Comparison of ENCODE assay signal across 1 cellular context in the genomic region with DNA sequence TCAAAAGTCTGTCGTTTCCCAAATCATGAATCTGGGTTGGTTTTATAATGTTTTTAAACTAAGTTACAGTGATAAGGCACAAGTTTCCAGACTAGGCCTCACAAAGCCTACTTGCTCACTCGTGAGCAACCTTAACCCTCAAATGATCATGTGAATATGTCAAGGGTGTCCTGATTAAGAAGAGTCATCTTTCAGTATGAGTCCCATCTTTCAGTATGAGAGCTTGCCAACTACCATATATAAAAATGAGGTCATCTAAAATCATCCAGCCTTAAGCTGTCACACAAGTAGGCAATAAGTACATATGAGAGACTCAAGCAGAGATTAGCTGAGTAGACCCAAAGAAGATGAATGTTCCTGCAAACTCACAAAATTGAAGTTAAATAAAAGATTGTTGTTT.
TF ChIP-seq lines count a peak whose summit lies in the region.

No MANE protein-coding gene starts in this region.

TF ChIP-seq in GM12878, 131 proteins besides CTCF, POLR2A, EP300 and RAD21 (continued from another document):
- TF ChIP-seq BHLHE40 (IDR thresholded peaks at IDR 0.05; ENCODE audit: borderline replicate concordance in 1 of 2, low read depth in 2 of 2, low read length in 1 of 2) (peak in 1 of 2 experiments; percentile 26; a peak in 1 of 4 replicates), CBX3 (IDR thresholded peaks at IDR 0.05; ENCODE audit: borderline replicate concordance, low read depth) (no peak), ZBED1 (IDR thresholded peaks at IDR 0.05; ENCODE audit: borderline replicate concordance) (peak; percentile 78; the same call in 1 of the 2 replicates), NR2C1 (IDR thresholded peaks at IDR 0.05) (no peak), POLR2AphosphoS2 (IDR thresholded peaks at IDR 0.05; ENCODE audit: low read depth, low read length) (no peak), IKZF1 (conservative IDR thresholded peaks at IDR 0.05) (no peak), ATF7 (IDR thresholded peaks at IDR 0.05; ENCODE audit: low read depth) (peak; percentile 83), JUNB (IDR thresholded peaks at IDR 0.05) (peak; percentile 99), BACH1 (IDR thresholded peaks at IDR 0.05; ENCODE audit: borderline replicate concordance) (no peak), RAD51 (IDR thresholded peaks at IDR 0.05) (no peak), NFIC (IDR thresholded peaks at IDR 0.05; ENCODE audit: low read depth, low read length) (peak; percentile 83; the same call in 1 of the 2 replicates), SREBF1 (IDR thresholded peaks at IDR 0.05; ENCODE audit: low read length) (no peak), HDAC6 (IDR thresholded peaks at IDR 0.05; ENCODE audit: unreplicated experiment) (no peak), STAT1 (conservative IDR thresholded peaks at IDR 0.05) (no peak), CREB1 (IDR thresholded peaks at IDR 0.05; ENCODE audit: low read depth) (peak; percentile 45; the same call in 1 of the 2 replicates), SUPT20H (IDR thresholded peaks at IDR 0.05; ENCODE audit: borderline replicate concordance, control insufficient read depth, low read depth, low read length) (no peak), PML (IDR thresholded peaks at IDR 0.05; ENCODE audit: low read length) (no peak), CREM (IDR thresholded peaks at IDR 0.05; ENCODE audit: low read depth) (peak; percentile 69), FOXM1 (IDR thresholded peaks at IDR 0.05; ENCODE audit: low read depth, low read length) (peak; percentile 81; the same call in 1 of the 2 replicates), POU2F2 (IDR thresholded peaks at IDR 0.05; ENCODE audit: borderline replicate concordance, low read depth, low read length) (no peak), KLF5 (IDR thresholded peaks at IDR 0.05; ENCODE audit: partially characterized antibody) (no peak), CHD2 (IDR thresholded peaks at IDR 0.05; ENCODE audit: borderline replicate concordance, low read depth, low read length) (no peak)
- TF ChIP-seq, protein P1, sequence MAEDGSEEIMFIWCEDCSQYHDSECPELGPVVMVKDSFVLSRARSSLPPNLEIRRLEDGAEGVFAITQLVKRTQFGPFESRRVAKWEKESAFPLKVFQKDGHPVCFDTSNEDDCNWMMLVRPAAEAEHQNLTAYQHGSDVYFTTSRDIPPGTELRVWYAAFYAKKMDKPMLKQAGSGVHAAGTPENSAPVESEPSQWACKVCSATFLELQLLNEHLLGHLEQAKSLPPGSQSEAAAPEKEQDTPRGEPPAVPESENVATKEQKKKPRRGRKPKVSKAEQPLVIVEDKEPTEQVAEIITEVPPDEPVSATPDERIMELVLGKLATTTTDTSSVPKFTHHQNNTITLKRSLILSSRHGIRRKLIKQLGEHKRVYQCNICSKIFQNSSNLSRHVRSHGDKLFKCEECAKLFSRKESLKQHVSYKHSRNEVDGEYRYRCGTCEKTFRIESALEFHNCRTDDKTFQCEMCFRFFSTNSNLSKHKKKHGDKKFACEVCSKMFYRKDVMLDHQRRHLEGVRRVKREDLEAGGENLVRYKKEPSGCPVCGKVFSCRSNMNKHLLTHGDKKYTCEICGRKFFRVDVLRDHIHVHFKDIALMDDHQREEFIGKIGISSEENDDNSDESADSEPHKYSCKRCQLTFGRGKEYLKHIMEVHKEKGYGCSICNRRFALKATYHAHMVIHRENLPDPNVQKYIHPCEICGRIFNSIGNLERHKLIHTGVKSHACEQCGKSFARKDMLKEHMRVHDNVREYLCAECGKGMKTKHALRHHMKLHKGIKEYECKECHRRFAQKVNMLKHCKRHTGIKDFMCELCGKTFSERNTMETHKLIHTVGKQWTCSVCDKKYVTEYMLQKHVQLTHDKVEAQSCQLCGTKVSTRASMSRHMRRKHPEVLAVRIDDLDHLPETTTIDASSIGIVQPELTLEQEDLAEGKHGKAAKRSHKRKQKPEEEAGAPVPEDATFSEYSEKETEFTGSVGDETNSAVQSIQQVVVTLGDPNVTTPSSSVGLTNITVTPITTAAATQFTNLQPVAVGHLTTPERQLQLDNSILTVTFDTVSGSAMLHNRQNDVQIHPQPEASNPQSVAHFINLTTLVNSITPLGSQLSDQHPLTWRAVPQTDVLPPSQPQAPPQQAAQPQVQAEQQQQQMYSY (CRISPR knock-in tag; IDR thresholded peaks at IDR 0.05) = no peak
- TF ChIP-seq, protein P2, sequence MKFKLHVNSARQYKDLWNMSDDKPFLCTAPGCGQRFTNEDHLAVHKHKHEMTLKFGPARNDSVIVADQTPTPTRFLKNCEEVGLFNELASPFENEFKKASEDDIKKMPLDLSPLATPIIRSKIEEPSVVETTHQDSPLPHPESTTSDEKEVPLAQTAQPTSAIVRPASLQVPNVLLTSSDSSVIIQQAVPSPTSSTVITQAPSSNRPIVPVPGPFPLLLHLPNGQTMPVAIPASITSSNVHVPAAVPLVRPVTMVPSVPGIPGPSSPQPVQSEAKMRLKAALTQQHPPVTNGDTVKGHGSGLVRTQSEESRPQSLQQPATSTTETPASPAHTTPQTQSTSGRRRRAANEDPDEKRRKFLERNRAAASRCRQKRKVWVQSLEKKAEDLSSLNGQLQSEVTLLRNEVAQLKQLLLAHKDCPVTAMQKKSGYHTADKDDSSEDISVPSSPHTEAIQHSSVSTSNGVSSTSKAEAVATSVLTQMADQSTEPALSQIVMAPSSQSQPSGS (IDR thresholded peaks at IDR 0.05; ENCODE audit: low read length) = peak; percentile 94
- TF ChIP-seq, protein P3, sequence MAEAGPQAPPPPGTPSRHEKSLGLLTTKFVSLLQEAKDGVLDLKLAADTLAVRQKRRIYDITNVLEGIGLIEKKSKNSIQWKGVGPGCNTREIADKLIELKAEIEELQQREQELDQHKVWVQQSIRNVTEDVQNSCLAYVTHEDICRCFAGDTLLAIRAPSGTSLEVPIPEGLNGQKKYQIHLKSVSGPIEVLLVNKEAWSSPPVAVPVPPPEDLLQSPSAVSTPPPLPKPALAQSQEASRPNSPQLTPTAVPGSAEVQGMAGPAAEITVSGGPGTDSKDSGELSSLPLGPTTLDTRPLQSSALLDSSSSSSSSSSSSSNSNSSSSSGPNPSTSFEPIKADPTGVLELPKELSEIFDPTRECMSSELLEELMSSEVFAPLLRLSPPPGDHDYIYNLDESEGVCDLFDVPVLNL (IDR thresholded peaks at IDR 0.05; ENCODE audit: low read depth, low read length) = no peak
- TF ChIP-seq, protein P4, sequence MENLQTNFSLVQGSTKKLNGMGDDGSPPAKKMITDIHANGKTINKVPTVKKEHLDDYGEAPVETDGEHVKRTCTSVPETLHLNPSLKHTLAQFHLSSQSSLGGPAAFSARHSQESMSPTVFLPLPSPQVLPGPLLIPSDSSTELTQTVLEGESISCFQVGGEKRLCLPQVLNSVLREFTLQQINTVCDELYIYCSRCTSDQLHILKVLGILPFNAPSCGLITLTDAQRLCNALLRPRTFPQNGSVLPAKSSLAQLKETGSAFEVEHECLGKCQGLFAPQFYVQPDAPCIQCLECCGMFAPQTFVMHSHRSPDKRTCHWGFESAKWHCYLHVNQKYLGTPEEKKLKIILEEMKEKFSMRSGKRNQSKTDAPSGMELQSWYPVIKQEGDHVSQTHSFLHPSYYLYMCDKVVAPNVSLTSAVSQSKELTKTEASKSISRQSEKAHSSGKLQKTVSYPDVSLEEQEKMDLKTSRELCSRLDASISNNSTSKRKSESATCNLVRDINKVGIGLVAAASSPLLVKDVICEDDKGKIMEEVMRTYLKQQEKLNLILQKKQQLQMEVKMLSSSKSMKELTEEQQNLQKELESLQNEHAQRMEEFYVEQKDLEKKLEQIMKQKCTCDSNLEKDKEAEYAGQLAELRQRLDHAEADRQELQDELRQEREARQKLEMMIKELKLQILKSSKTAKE (IDR thresholded peaks at IDR 0.05; ENCODE audit: low read depth, poor library complexity, severe bottlenecking) = no peak
- TF ChIP-seq, protein P5, sequence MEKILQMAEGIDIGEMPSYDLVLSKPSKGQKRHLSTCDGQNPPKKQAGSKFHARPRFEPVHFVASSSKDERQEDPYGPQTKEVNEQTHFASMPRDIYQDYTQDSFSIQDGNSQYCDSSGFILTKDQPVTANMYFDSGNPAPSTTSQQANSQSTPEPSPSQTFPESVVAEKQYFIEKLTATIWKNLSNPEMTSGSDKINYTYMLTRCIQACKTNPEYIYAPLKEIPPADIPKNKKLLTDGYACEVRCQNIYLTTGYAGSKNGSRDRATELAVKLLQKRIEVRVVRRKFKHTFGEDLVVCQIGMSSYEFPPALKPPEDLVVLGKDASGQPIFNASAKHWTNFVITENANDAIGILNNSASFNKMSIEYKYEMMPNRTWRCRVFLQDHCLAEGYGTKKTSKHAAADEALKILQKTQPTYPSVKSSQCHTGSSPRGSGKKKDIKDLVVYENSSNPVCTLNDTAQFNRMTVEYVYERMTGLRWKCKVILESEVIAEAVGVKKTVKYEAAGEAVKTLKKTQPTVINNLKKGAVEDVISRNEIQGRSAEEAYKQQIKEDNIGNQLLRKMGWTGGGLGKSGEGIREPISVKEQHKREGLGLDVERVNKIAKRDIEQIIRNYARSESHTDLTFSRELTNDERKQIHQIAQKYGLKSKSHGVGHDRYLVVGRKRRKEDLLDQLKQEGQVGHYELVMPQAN (conservative IDR thresholded peaks at IDR 0.05) = no peak
